36 cellular contexts compared by ENCODE assay signal in the genomic region with DNA sequence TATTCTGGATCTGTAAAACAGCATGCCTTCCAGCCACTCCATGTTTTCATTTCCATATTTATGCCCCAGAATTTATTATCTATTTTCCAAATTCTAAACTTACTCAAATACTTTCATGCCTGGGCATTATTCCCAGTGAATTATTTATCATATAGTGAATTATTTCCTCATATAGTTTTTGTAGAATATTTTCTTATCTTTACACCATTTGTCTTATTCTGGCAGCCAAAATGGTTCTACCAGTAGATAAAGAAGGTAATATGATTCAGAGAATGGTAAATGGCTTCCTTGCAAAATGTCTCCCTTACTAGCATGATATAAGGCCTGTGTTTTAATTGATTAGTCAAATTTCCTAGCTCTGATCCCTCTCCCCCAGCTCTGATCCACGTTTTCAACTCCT.
"Had no signal": no experiment of that assay in that cellular context is flagged by ENCODE, and none has a peak within 500 bp of the region (broad histone marks: within the 10 kb centered on the region; RNA-seq: fewer than 3 reads in every experiment).

No MANE protein-coding gene starts in this region.

- H3K4me3 ChIP-seq: adrenal gland, ascending aorta, cardiac muscle cell had no signal

- H3K4me3 Mint-ChIP-seq: activated B cell treated with CpG ODN at 0.5 μM for 24 hours; activated CD4-positive, alpha-beta memory T cell treated with anti-CD3 and anti-CD28 coated beads, Interleukin-2, amount 10 ng/mL, durations not matched to agents 7 days and 5 days; activated CD4-positive, alpha-beta T cell treated with anti-CD3 and anti-CD28 coated beads, Interleukin-2, amount 10 ng/mL, durations not matched to agents 24 days and 14 days; activated CD8-positive, alpha-beta memory T cell treated with anti-CD3 and anti-CD28 coated beads, Interleukin-2, amount 10 ng/mL, durations not matched to agents 7 days and 5 days; activated CD8-positive, alpha-beta T cell treated with anti-CD3 and anti-CD28 coated beads, Interleukin-2, amount 10 ng/mL, durations not matched to agents 7 days and 5 days; activated naive CD4-positive, alpha-beta T cell treated with anti-CD3 and anti-CD28 coated beads for 36 hours; activated naive CD8-positive, alpha-beta T cell treated with anti-CD3 and anti-CD28 coated beads for 36 hours; activated T-cell treated with anti-CD3 and anti-CD28 coated beads, Interleukin-2, amount 50 U/mL, for 4 hours; activated T-cell treated with anti-CD3 and anti-CD28 coated beads, Interleukin-2, amount 50 U/mL, for 72 hours; activated T-helper 1 cell treated with anti-CD3 and anti-CD28 coated beads, Interleukin-12 subunit alpha, Interleukin-12 subunit beta, Interleukin-2, Interleukin-4 antibody, amounts not matched to agents 30 ng/mL and 10 ng/mL and 1 ng/mL, durations not matched to agents 14 hours and 24 hours and 36 hours; activated T-helper 17 cell treated with anti-CD3 and anti-CD28 coated beads, Interleukin-2, amount 50 U/mL, for 72 hours; brain; central memory CD8-positive, alpha-beta T cell; T-helper 1 cell treated with Interleukin-12 subunit alpha and Interleukin-12 subunit beta and Interleukin-4 antibody, amounts not matched to agents 30 μg/mL and 1 μg/mL, for 36 hours; T-helper 2 cell treated with Interferon-gamma antibody and Interleukin-4, amounts not matched to agents 5 μg/mL and 100 μg/mL, for 36 hours had no signal

- ATAC-seq: activated CD8-positive, alpha-beta memory T cell treated with anti-CD3 and anti-CD28 coated beads, Interleukin-2, amount 10 ng/mL, durations not matched to agents 7 days and 5 days; activated CD8-positive, alpha-beta T cell treated with anti-CD3 and anti-CD28 coated beads, Interleukin-2, amount 10 ng/mL, durations not matched to agents 7 days and 5 days; activated naive CD4-positive, alpha-beta T cell treated with anti-CD3 and anti-CD28 coated beads, Interleukin-2, amount 50 U/mL, for 72 hours; activated T-cell treated with anti-CD3 and anti-CD28 coated beads, Interleukin-2, amount 50 U/mL, for 4 hours; activated T-cell treated with anti-CD3 and anti-CD28 coated beads, Interleukin-2, amount 50 U/mL, for 72 hours; activated T-helper 17 cell treated with anti-CD3 and anti-CD28 coated beads, Interleukin-2, amount 50 U/mL, for 72 hours had no signal

- H3K27ac Mint-ChIP-seq: activated B cell treated with CpG ODN at 0.5 μM for 24 hours; activated CD4-positive, alpha-beta memory T cell treated with anti-CD3 and anti-CD28 coated beads, Interleukin-2, amount 10 ng/mL, durations not matched to agents 7 days and 5 days; activated CD4-positive, alpha-beta T cell treated with anti-CD3 and anti-CD28 coated beads, Interleukin-2, amount 10 ng/mL, durations not matched to agents 24 days and 14 days; activated CD8-positive, alpha-beta memory T cell treated with anti-CD3 and anti-CD28 coated beads, Interleukin-2, amount 10 ng/mL, durations not matched to agents 7 days and 5 days; activated CD8-positive, alpha-beta T cell treated with anti-CD3 and anti-CD28 coated beads, Interleukin-2, amount 10 ng/mL, durations not matched to agents 7 days and 5 days; activated naive CD4-positive, alpha-beta T cell treated with anti-CD3 and anti-CD28 coated beads for 36 hours; activated naive CD8-positive, alpha-beta T cell treated with anti-CD3 and anti-CD28 coated beads for 36 hours; activated T-cell treated with anti-CD3 and anti-CD28 coated beads, Interleukin-2, amount 50 U/mL, for 72 hours; activated T-helper 1 cell treated with anti-CD3 and anti-CD28 coated beads, Interleukin-12 subunit alpha, Interleukin-12 subunit beta, Interleukin-2, Interleukin-4 antibody, amounts not matched to agents 30 ng/mL and 10 ng/mL and 1 ng/mL, durations not matched to agents 14 hours and 24 hours and 36 hours; activated T-helper 17 cell treated with anti-CD3 and anti-CD28 coated beads, Interleukin-2, amount 50 U/mL, for 72 hours; T-helper 1 cell treated with Interleukin-12 subunit alpha and Interleukin-12 subunit beta and Interleukin-4 antibody, amounts not matched to agents 30 μg/mL and 1 μg/mL, for 36 hours; T-helper 2 cell treated with Interferon-gamma antibody and Interleukin-4, amounts not matched to agents 5 μg/mL and 100 μg/mL, for 36 hours had no signal

- DNase-seq: activated B cell treated with CpG ODN at 0.5 μM for 24 hours; activated CD4-positive, alpha-beta memory T cell treated with anti-CD3 and anti-CD28 coated beads, Interleukin-2, amount 10 ng/mL, durations not matched to agents 7 days and 5 days; activated CD4-positive, alpha-beta T cell treated with anti-CD3 and anti-CD28 coated beads for 4 hours; activated CD4-positive, alpha-beta T cell treated with anti-CD3 and anti-CD28 coated beads, Interleukin-2, amount 10 ng/mL, durations not matched to agents 24 days and 14 days; activated CD4-positive, alpha-beta T cell treated with anti-CD3 and anti-CD28 coated beads, Interleukin-2, amount 50 U/mL, for 48 hours; activated CD4-positive, CD25-positive, alpha-beta regulatory T cell treated with anti-CD3 and anti-CD28 coated beads, Interleukin-2, amount 50 U/mL, for 72 hours; activated CD8-positive, alpha-beta memory T cell treated with anti-CD3 and anti-CD28 coated beads for 24 hours; activated CD8-positive, alpha-beta memory T cell treated with anti-CD3 and anti-CD28 coated beads, Interleukin-2, amount 10 ng/mL, durations not matched to agents 7 days and 5 days; activated CD8-positive, alpha-beta memory T cell treated with anti-CD3 and anti-CD28 coated beads, Interleukin-2, amount 50 U/mL, for 48 hours; activated CD8-positive, alpha-beta T cell treated with anti-CD3 and anti-CD28 coated beads, Interleukin-2, amount 10 ng/mL, durations not matched to agents 7 days and 5 days; activated effector memory CD4-positive, alpha-beta T cell treated with anti-CD3 and anti-CD28 coated beads, Interleukin-2, amount 50 U/mL, for 16 hours; activated gamma-delta T cell treated with Interleukin-2 at 50 U/mL for 16 hours; activated naive CD4-positive, alpha-beta T cell; activated naive CD4-positive, alpha-beta T cell treated with anti-CD3 and anti-CD28 coated beads for 36 hours; activated naive CD4-positive, alpha-beta T cell treated with anti-CD3 and anti-CD28 coated beads, Interleukin-2, amount 50 U/mL, for 16 hours; activated naive CD8-positive, alpha-beta T cell treated with anti-CD3 and anti-CD28 coated beads for 36 hours; activated T-cell treated with anti-CD3 and anti-CD28 coated beads, Interleukin-2, amount 50 U/mL, for 4 hours; activated T-cell treated with anti-CD3 and anti-CD28 coated beads, Interleukin-2, amount 50 U/mL, for 72 hours; adrenal gland; amygdala; anterior cingulate cortex; caudate nucleus; cerebellar nuclear complex; T-helper 1 cell; T-helper 2 cell; T-helper 9 cell had no signal

- H3K27me3 Mint-ChIP-seq: activated B cell treated with CpG ODN at 0.5 μM for 24 hours; activated CD4-positive, alpha-beta memory T cell treated with anti-CD3 and anti-CD28 coated beads, Interleukin-2, amount 10 ng/mL, durations not matched to agents 7 days and 5 days; activated CD4-positive, alpha-beta T cell treated with anti-CD3 and anti-CD28 coated beads, Interleukin-2, amount 10 ng/mL, durations not matched to agents 24 days and 14 days; activated CD8-positive, alpha-beta memory T cell treated with anti-CD3 and anti-CD28 coated beads, Interleukin-2, amount 10 ng/mL, durations not matched to agents 7 days and 5 days; activated naive CD8-positive, alpha-beta T cell treated with anti-CD3 and anti-CD28 coated beads for 36 hours; activated T-helper 17 cell treated with anti-CD3 and anti-CD28 coated beads, Interleukin-2, amount 50 U/mL, for 72 hours; central memory CD8-positive, alpha-beta T cell had no signal

- H3K27ac ChIP-seq: adrenal gland, ascending aorta, cardiac muscle cell, VCaP had no signal

- H3K36me3 ChIP-seq: adrenal gland, ascending aorta, cardiac muscle cell had no signal

- H3K9me3 Mint-ChIP-seq: activated B cell treated with CpG ODN at 0.5 μM for 24 hours; activated CD4-positive, alpha-beta memory T cell treated with anti-CD3 and anti-CD28 coated beads, Interleukin-2, amount 10 ng/mL, durations not matched to agents 7 days and 5 days; activated naive CD4-positive, alpha-beta T cell treated with anti-CD3 and anti-CD28 coated beads for 36 hours; activated naive CD8-positive, alpha-beta T cell treated with anti-CD3 and anti-CD28 coated beads for 36 hours; activated T-cell treated with anti-CD3 and anti-CD28 coated beads, Interleukin-2, amount 50 U/mL, for 4 hours; activated T-cell treated with anti-CD3 and anti-CD28 coated beads, Interleukin-2, amount 50 U/mL, for 72 hours; activated T-helper 1 cell treated with anti-CD3 and anti-CD28 coated beads, Interleukin-12 subunit alpha, Interleukin-12 subunit beta, Interleukin-2, Interleukin-4 antibody, amounts not matched to agents 30 ng/mL and 10 ng/mL and 1 ng/mL, durations not matched to agents 14 hours and 24 hours and 36 hours; brain; T-helper 1 cell treated with Interleukin-12 subunit alpha and Interleukin-12 subunit beta and Interleukin-4 antibody, amounts not matched to agents 30 μg/mL and 1 μg/mL, for 36 hours; T-helper 2 cell treated with Interferon-gamma antibody and Interleukin-4, amounts not matched to agents 5 μg/mL and 100 μg/mL, for 36 hours had no signal

- H3K27me3 ChIP-seq: adrenal gland, ascending aorta, cardiac muscle cell had no signal

- H3K9me3 ChIP-seq: adrenal gland, ascending aorta had no signal

- H3K4me1 ChIP-seq: ascending aorta had no signal

- H3K4me1 Mint-ChIP-seq: activated CD4-positive, alpha-beta memory T cell treated with anti-CD3 and anti-CD28 coated beads, Interleukin-2, amount 10 ng/mL, durations not matched to agents 7 days and 5 days; activated CD4-positive, alpha-beta T cell treated with anti-CD3 and anti-CD28 coated beads, Interleukin-2, amount 10 ng/mL, durations not matched to agents 24 days and 14 days; activated CD8-positive, alpha-beta memory T cell treated with anti-CD3 and anti-CD28 coated beads, Interleukin-2, amount 10 ng/mL, durations not matched to agents 7 days and 5 days; activated T-helper 17 cell treated with anti-CD3 and anti-CD28 coated beads, Interleukin-2, amount 50 U/mL, for 72 hours; central memory CD8-positive, alpha-beta T cell had no signal

- H3K36me3 Mint-ChIP-seq: activated CD8-positive, alpha-beta memory T cell treated with anti-CD3 and anti-CD28 coated beads, Interleukin-2, amount 10 ng/mL, durations not matched to agents 7 days and 5 days; activated naive CD4-positive, alpha-beta T cell treated with anti-CD3 and anti-CD28 coated beads, Interleukin-2, amount 50 U/mL, for 72 hours; activated naive CD8-positive, alpha-beta T cell treated with anti-CD3 and anti-CD28 coated beads for 36 hours; brain had no signal
